In the genomic region with DNA sequence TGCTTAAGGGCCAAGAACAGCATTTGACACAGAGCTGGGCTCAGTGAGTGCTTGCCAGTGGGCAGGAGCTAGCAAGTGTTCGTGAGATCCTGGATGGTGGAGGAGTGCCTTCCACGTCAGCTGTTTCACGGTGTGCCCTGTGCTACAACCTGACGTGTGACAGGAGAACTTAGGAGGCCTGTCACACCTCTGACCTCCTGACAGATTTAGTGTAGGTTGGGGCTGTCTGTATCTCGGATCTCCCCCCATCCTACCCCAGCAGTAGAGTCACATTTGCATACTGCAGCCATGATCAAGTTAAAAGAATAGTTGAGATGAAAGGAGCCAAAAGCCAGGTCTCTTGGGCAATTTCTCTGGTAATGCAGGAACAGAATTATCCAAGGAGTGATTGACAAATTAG, we compare ENCODE assay signal across 14 cellular contexts.
A peak's percentile ranks its signal among the peaks of the same experiment; 100 is the strongest.
DNase-seq lines count a peak whose midpoint lies in the region; ATAC-seq lines count a peak whose summit lies in the region.
"Had no signal": no experiment of that assay in that cellular context is flagged by ENCODE, and none has a peak within 500 bp of the region (broad histone marks: within the 10 kb centered on the region; RNA-seq: fewer than 3 reads in every experiment).

No MANE protein-coding gene starts in this region.

- H3K4me1 ChIP-seq in neuronal stem cell (ENCODE audit: control insufficient read depth in 2 of 2, insufficient read depth in 1 of 2, low read depth in 1 of 2, low read length in 2 of 2), result no peaks in the 10 kb centered on the region
- H3K4me1 ChIP-seq: Caco-2 had no signal

- H2BK120ac ChIP-seq in neuronal stem cell (ENCODE audit: low read depth, low read length), result no peak overlapping the region

- WGBS in neuronal stem cell (ENCODE audit: extremely low coverage in 2 of 2, insufficient read length in 2 of 2, insufficient replicate concordance in 1 of 2), 2 donors, result no CpG with 5 or more reads among the region's 5 CpGs

- no peak for ATAC-seq in HG03108 (IDR thresholded peaks at IDR 0.05; ENCODE audit: unreplicated experiment)
- no peak for ATAC-seq in HG03439 (IDR thresholded peaks at IDR 0.05; ENCODE audit: unreplicated experiment)
- ATAC-seq: CD8-positive, alpha-beta T cell had no signal

- H2AK5ac ChIP-seq in neuronal stem cell (ENCODE audit: low read depth, low read length), result peak overlapping the region; percentile 32

- no peak overlapping the region for H3K9ac ChIP-seq in neuronal stem cell (ENCODE audit: low read depth, low read length, poor library complexity)
- H3K9ac ChIP-seq: GM23248 had no signal

- H3K14ac ChIP-seq in neuronal stem cell (ENCODE audit: low read length), result no peak overlapping the region

- no peak overlapping the region for H2BK12ac ChIP-seq in neuronal stem cell (ENCODE audit: low read length)

- no peak overlapping the region for H3K18ac ChIP-seq in neuronal stem cell (ENCODE audit: low read length)

- H2BK15ac ChIP-seq in neuronal stem cell (ENCODE audit: low read length), result no peak overlapping the region

- no peak overlapping the region for H3K23ac ChIP-seq in neuronal stem cell (ENCODE audit: low read depth, low read length, poor library complexity)

- H3K27me3 ChIP-seq in neuronal stem cell (ENCODE audit: control insufficient read depth in 3 of 3, insufficient read depth in 3 of 3, low read depth in 1 of 3, low read length in 3 of 3), result no peaks in the 10 kb centered on the region

- intact Hi-C loops in head of caudate nucleus (cut with DNase I), result no loop called here

- no peak overlapping the region for H4K8ac ChIP-seq in neuronal stem cell (ENCODE audit: low read depth, low read length)

- H3K4me3 ChIP-seq in neuronal stem cell (ENCODE audit: low read length in 2 of 2), result peak overlapping the region in 1 of 2 donors; percentile 69
- H3K4me3 ChIP-seq: GM23248 had no signal

- H2BK5ac ChIP-seq in neuronal stem cell (ENCODE audit: low read length), result no peak overlapping the region

- no peak overlapping the region for H3K4me2 ChIP-seq in neuronal stem cell (ENCODE audit: insufficient read depth, low read length, poor library complexity, severe bottlenecking)

- H3K36me3 ChIP-seq in neuronal stem cell (replicated peaks in 1 of 2; ENCODE audit: control insufficient read depth in 2 of 2, insufficient read depth in 2 of 2, low read length in 2 of 2), result no peaks in the 10 kb centered on the region

- no peak overlapping the region for H4K91ac ChIP-seq in neuronal stem cell (ENCODE audit: low read depth, low read length, poor library complexity)

- no peaks in the 10 kb centered on the region for H3K9me3 ChIP-seq in neuronal stem cell (replicated peaks in 1 of 2; ENCODE audit: control insufficient read depth in 2 of 2, insufficient read depth in 1 of 2, low read depth in 1 of 2, low read length in 2 of 2)
- H3K9me3 ChIP-seq: Caco-2 had no signal

- peak overlapping the region; percentile 2 for H3K4ac ChIP-seq in neuronal stem cell (ENCODE audit: low read length)

- DNase-seq in caudate nucleus (lab: John Stamatoyannopoulos, UW) (peak in 51 of 61 donors; percentile 2 to 91 (median 42)), head of caudate nucleus (peak; percentile 20 to 89 (median 62)), neuronal stem cell (ENCODE audit: low spot score) (no peak), globus pallidus (ENCODE audit: low spot score) (no peak)
- DNase-seq: C1 segment of cervical spinal cord; Caco-2; CD8-positive, alpha-beta T cell; DMS153; DND-41; GM23248; H7; HCEC 1CT had no signal

- no peak overlapping the region for H2AFZ ChIP-seq in neuronal stem cell (ENCODE audit: low read length)
- H2AFZ ChIP-seq: GM23248 had no signal

- H3K79me1 ChIP-seq in neuronal stem cell (ENCODE audit: low read depth, low read length), result no peaks in the 10 kb centered on the region

- H3K27ac ChIP-seq in caudate nucleus (ENCODE audit: low read depth, low read length), result no peak overlapping the region
- no peak overlapping the region for H3K27ac ChIP-seq in neuronal stem cell (replicated peaks; ENCODE audit: low read length)
- H3K27ac ChIP-seq: GM23248 had no signal

Comparison
In these comparisons a context has a peak if more than half of its experiments do, and no peak if none do; other contexts are left out.
1. DNase-seq: peak in caudate nucleus (51 of 61) and head of caudate nucleus (42 of 42); none in neuronal stem cell (single experiment) and globus pallidus (single experiment).